In the genomic region with DNA sequence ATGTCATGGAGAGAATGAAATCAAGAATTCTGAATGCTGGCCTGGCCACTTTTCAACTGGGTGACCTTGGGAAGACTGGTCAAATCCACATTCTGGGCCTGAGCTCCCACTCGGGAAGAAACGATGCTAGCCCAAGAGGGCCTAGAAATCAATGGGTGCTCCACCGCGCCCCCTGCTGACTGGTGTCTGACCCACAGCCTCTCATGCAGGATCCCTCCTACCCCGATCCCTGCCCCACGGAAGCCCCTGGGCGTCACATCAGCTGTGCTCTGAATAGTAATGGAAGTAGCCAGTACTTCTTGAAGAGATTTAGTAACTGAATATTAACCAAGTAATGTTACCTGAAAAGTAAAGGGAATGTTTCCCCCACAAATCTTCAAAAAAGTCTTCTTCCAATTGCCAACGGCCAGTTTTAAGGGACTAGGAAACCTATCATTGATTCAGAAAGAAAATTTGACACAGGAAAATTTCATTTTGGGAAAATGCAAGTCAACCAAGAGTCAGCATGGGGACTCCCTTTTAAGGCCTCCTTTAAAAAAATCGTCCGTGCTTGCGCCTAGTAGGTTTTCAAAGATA, we compare ENCODE assay signal across 8 cellular contexts. TPM values are rescaled to one million over a fixed set of nuclear protein-coding genes. Genes with fewer than 3 reads are reported as not detected.
DNase-seq lines count a peak whose midpoint lies in the region; ATAC-seq and TF ChIP-seq lines count a peak whose summit lies in the region.
"Had no signal": no experiment of that assay in that cellular context is flagged by ENCODE, and none has a peak within 500 bp of the region (broad histone marks: within the 10 kb centered on the region; RNA-seq: fewer than 3 reads in every experiment).

No MANE protein-coding gene starts in this region.

- H3K4me1 Mint-ChIP-seq in H9, result peaks cover 27 to 28% of the 10 kb centered on the region in 2 experiments
- no peaks in the 10 kb centered on the region for H3K4me1 Mint-ChIP-seq in activated CD8-positive, alpha-beta T cell treated with anti-CD3 and anti-CD28 coated beads, Interleukin-2, amount 10 ng/mL, durations not matched to agents 7 days and 5 days (ENCODE audit: low read depth)

- no peaks in the 10 kb centered on the region for H3K27me3 ChIP-seq in H9 (ENCODE audit: insufficient read depth, low read length)

- no peak overlapping the region for H2BK5ac ChIP-seq in H9 (ENCODE audit: insufficient read length, low read length)

- H3K27ac ChIP-seq in H9 (ENCODE audit: insufficient read length, low read depth, low read length), result no peak overlapping the region

- DNase-seq in D341Med (ENCODE audit: low spot score) (peak; percentile 66), H9 (peak; percentile 63), mucosa of descending colon (peak in 2 of 3 donors; percentile 34 to 42), midbrain (lab: John Stamatoyannopoulos, UW) (no peak), NCI-H2196 treated with DMSO at 0.1 percent for 48 hours (lab: John Stamatoyannopoulos, UW; ENCODE audit: unreplicated experiment) (no peak)
- peak; percentile 32 for DNase-seq in activated CD8-positive, alpha-beta T cell treated with anti-CD3 and anti-CD28 coated beads, Interleukin-2, amount 10 ng/mL, durations not matched to agents 7 days and 5 days
- DNase-seq in NK-92 treated with Interleukin-12 subunit alpha and Interleukin-12 subunit beta, amount 100 ng/mL, for 24 hours (lab: John Stamatoyannopoulos, UW), result no peak

- H3K4me3 Mint-ChIP-seq in H9, result no peak overlapping the region
- H3K4me3 Mint-ChIP-seq in activated CD8-positive, alpha-beta T cell treated with anti-CD3 and anti-CD28 coated beads, Interleukin-2, amount 10 ng/mL, durations not matched to agents 7 days and 5 days, result no peak overlapping the region

- no peak overlapping the region for H2AFZ ChIP-seq in H9 (ENCODE audit: low read length)

- H4K8ac ChIP-seq in H9 (replicated peaks; ENCODE audit: insufficient read length, low read depth, low read length), result no peak overlapping the region

- CTCF ChIA-PET in activated CD8-positive, alpha-beta T cell treated with anti-CD3 and anti-CD28 coated beads, Interleukin-2, amount 10 ng/mL, durations not matched to agents 7 days and 5 days (lab: Charles Lee), result interaction anchor here (0.9 to 1.7 kb wide), 4 partner anchors 9 to 45 kb away, joined by 3 to 5 read pairs (median 4); no protein-coding TSS in a partner anchor

- H4K5ac ChIP-seq in H9 (ENCODE audit: insufficient read length, low read depth, low read length), result no peak overlapping the region

- H4K91ac ChIP-seq in H9 (ENCODE audit: insufficient read length, low read depth, low read length), result no peak overlapping the region

- no peaks in the 10 kb centered on the region for H3K79me1 ChIP-seq in H9 (ENCODE audit: insufficient read depth, low read depth, low read length, poor library complexity, severe bottlenecking)

- H3T11ph ChIP-seq in H9 (ENCODE audit: low read length), result no peak overlapping the region

- intact Hi-C loops in mucosa of descending colon (cut with DNase I, micrococcal nuclease), result no loop called here

- H3K27ac Mint-ChIP-seq in H9, result 0 out of 7 replicates have a peak overlapping the region, but pooled peaks of 1 of the 3 experiments have one; percentile 27
- no peak overlapping the region for H3K27ac Mint-ChIP-seq in activated CD8-positive, alpha-beta T cell treated with anti-CD3 and anti-CD28 coated beads, Interleukin-2, amount 10 ng/mL, durations not matched to agents 7 days and 5 days

- H3K23ac ChIP-seq in H9 (ENCODE audit: insufficient read length, low read depth, low read length), result no peak overlapping the region

- H3K27me3 Mint-ChIP-seq in H9 (ENCODE audit: low read depth), result no peaks in the 10 kb centered on the region; the same call in 1 of the 2 replicates
- H3K27me3 Mint-ChIP-seq in activated CD8-positive, alpha-beta T cell treated with anti-CD3 and anti-CD28 coated beads, Interleukin-2, amount 10 ng/mL, durations not matched to agents 7 days and 5 days (ENCODE audit: low read depth), result no peaks in the 10 kb centered on the region

- no peak overlapping the region for H2BK20ac ChIP-seq in H9 (ENCODE audit: low read depth, low read length, poor library complexity, severe bottlenecking)

- H3K9ac ChIP-seq in H9 (ENCODE audit: extremely low read depth, insufficient read length, low read length), result no peak overlapping the region

- no peak for ATAC-seq in activated CD8-positive, alpha-beta T cell treated with anti-CD3 and anti-CD28 coated beads, Interleukin-2, amount 10 ng/mL, durations not matched to agents 7 days and 5 days
- no peak for ATAC-seq in mucosa of descending colon

- 0 out of 7 replicates have a peak, but pooled peaks cover 0 to 2% (median 0%) of the 10 kb centered on the region in 3 experiments for H3K36me3 Mint-ChIP-seq in H9 (ENCODE audit: insufficient read depth in 1 of 3, low read depth in 3 of 3)
- H3K36me3 Mint-ChIP-seq in activated CD8-positive, alpha-beta T cell treated with anti-CD3 and anti-CD28 coated beads, Interleukin-2, amount 10 ng/mL, durations not matched to agents 7 days and 5 days (ENCODE audit: low read depth), result no peaks in the 10 kb centered on the region

- H3K9me3 Mint-ChIP-seq in H9, result no peaks in the 10 kb centered on the region
- no peaks in the 10 kb centered on the region for H3K9me3 Mint-ChIP-seq in activated CD8-positive, alpha-beta T cell treated with anti-CD3 and anti-CD28 coated beads, Interleukin-2, amount 10 ng/mL, durations not matched to agents 7 days and 5 days (ENCODE audit: insufficient read depth)

- H3K4me3 ChIP-seq in mucosa of descending colon, result no peak overlapping the region

- TF ChIP-seq CTCF in H9 (conservative IDR thresholded peaks at IDR 0.05) (peak; percentile 87), mucosa of descending colon (IDR thresholded peaks at IDR 0.05) (no peak)

- no peak overlapping the region for H3K4me2 ChIP-seq in H9 (ENCODE audit: insufficient read depth, insufficient read length, low read length)

- WGBS in H9 (ENCODE audit: extremely low coverage, insufficient read length, low lambda C conversion rate), result no CpG with 5 or more reads among the region's 11 CpGs

- H4K20me1 ChIP-seq in H9 (ENCODE audit: control insufficient read depth, insufficient read depth, insufficient read length), result no peaks in the 10 kb centered on the region

- no peak overlapping the region for H3K18ac ChIP-seq in H9 (ENCODE audit: insufficient read length, low read depth, low read length)

- no peak overlapping the region for H2BK120ac ChIP-seq in H9 (ENCODE audit: low read depth, low read length, poor library complexity, severe bottlenecking)

- H3K9me3 ChIP-seq in H9 (ENCODE audit: control insufficient read depth, low read depth, low read length) (no peaks in the 10 kb centered on the region), mucosa of descending colon (no peaks in the 10 kb centered on the region)

- H3K23me2 ChIP-seq in H9 (ENCODE audit: insufficient read length, low read depth, low read length, poor library complexity, severe bottlenecking), result no peaks in the 10 kb centered on the region

- H2BK12ac ChIP-seq in H9 (ENCODE audit: insufficient read length, low read depth, low read length), result no peak overlapping the region

- no peak overlapping the region for H3K4ac ChIP-seq in H9 (ENCODE audit: low read depth, low read length)

- POLR2A ChIA-PET in activated CD8-positive, alpha-beta T cell treated with anti-CD3 and anti-CD28 coated beads, Interleukin-2, amount 10 ng/mL, durations not matched to agents 7 days and 5 days (lab: Charles Lee), result no interaction called here

- no peak overlapping the region for H3K56ac ChIP-seq in H9 (ENCODE audit: insufficient read length, low read depth, low read length)

- H3K4me1 ChIP-seq in H9 (ENCODE audit: insufficient read depth, low read length), result no peaks in the 10 kb centered on the region
- H3K4me1 ChIP-seq in mucosa of descending colon (ENCODE audit: low read depth), result no peaks in the 10 kb centered on the region

- no peak overlapping the region for H3K14ac ChIP-seq in H9 (ENCODE audit: insufficient read depth, low read length)

- H3K79me2 ChIP-seq in H9 (ENCODE audit: insufficient read depth, low read length), result no peaks in the 10 kb centered on the region

- no peak overlapping the region for H2BK15ac ChIP-seq in H9 (ENCODE audit: low read depth, low read length)

- H2AK5ac ChIP-seq in H9 (ENCODE audit: insufficient read length, low read length), result no peak overlapping the region

- H3K36me3 ChIP-seq in mucosa of descending colon (ENCODE audit: low read depth), result no peaks in the 10 kb centered on the region

RNA-seq across cellular contexts. Expression of a gene that starts 43.9 kb away (rescaled TPM):
- total RNA-seq in H9 (2021), result 2.9 and 3.6 TPM in 2 replicates
- total RNA-seq in activated CD8-positive, alpha-beta T cell treated with anti-CD3 and anti-CD28 coated beads, Interleukin-2, amount 10 ng/mL, durations not matched to agents 7 days and 5 days, result not detected
- 1 to 10 TPM in 2 of 3 donors, under 1 TPM in 1; 0.47 to 3.7 (median 1.1) TPM for total RNA-seq in mucosa of descending colon
- total RNA-seq: myocyte had no signal

Comparison
In these comparisons a context has a peak if more than half of its experiments do, and no peak if none do; other contexts are left out.
1. DNase-seq: peak in D341Med (single experiment), H9 (single experiment), activated CD8-positive, alpha-beta T cell treated with anti-CD3 and anti-CD28 coated beads, Interleukin-2, amount 10 ng/mL, durations not matched to agents 7 days and 5 days (single experiment) and mucosa of descending colon (2 of 3); none in NK-92 treated with Interleukin-12 subunit alpha and Interleukin-12 subunit beta, amount 100 ng/mL, for 24 hours (single experiment), midbrain (single experiment) and NCI-H2196 treated with DMSO at 0.1 percent for 48 hours (single experiment).